In genomic region chr1:161187311-161187710, GRCh38 we compare ENCODE assay signal across 15 cellular contexts. TPM values are rescaled to one million over a fixed set of nuclear protein-coding genes. Genes with fewer than 3 reads are reported as not detected.
DNase-seq lines count a peak whose midpoint lies in the region; ATAC-seq and TF ChIP-seq lines count a peak whose summit lies in the region.
"Had no signal": no experiment of that assay in that cellular context is flagged by ENCODE, and none has a peak within 500 bp of the region (broad histone marks: within the 10 kb centered on the region; RNA-seq: fewer than 3 reads in every experiment).

No MANE protein-coding gene starts in this region.

- H3K27me3 ChIP-seq in hepatocyte (no peaks in the 10 kb centered on the region), thymus (ENCODE audit: control insufficient read depth, insufficient read depth) (no peaks in the 10 kb centered on the region)
- H3K27me3 ChIP-seq: thyroid gland had no signal

- TF ChIP-seq CTCF in hepatocyte (IDR thresholded peaks at IDR 0.05; ENCODE audit: poor library complexity) = no peak

- H3K36me3 ChIP-seq in hepatocyte (replicated peaks; ENCODE audit: insufficient read depth, low read depth) (no peaks in the 10 kb centered on the region), thymus (ENCODE audit: control insufficient read depth, insufficient read depth) (no peaks in the 10 kb centered on the region)
- H3K36me3 ChIP-seq: thyroid gland had no signal

- no peak overlapping the region for H3K4me2 ChIP-seq in hepatocyte
- H3K4me2 ChIP-seq: PC-9 had no signal

- peaks cover 62% of the 10 kb centered on the region for H3K4me1 Mint-ChIP-seq in activated T-cell treated with anti-CD3 and anti-CD28 coated beads, Interleukin-2, amount 50 U/mL, for 72 hours (ENCODE audit: low read depth)
- peaks cover 73% of the 10 kb centered on the region for H3K4me1 Mint-ChIP-seq in activated T-helper 1 cell treated with anti-CD3 and anti-CD28 coated beads, Interleukin-12 subunit alpha, Interleukin-12 subunit beta, Interleukin-2, Interleukin-4 antibody, amounts not matched to agents 30 ng/mL and 10 ng/mL and 1 ng/mL, durations not matched to agents 14 hours and 24 hours and 36 hours (ENCODE audit: low read depth)

- no peak overlapping the region for H3K4me3 Mint-ChIP-seq in activated T-cell treated with anti-CD3 and anti-CD28 coated beads, Interleukin-2, amount 50 U/mL, for 72 hours
- no peak overlapping the region for H3K4me3 Mint-ChIP-seq in activated T-helper 1 cell treated with anti-CD3 and anti-CD28 coated beads, Interleukin-12 subunit alpha, Interleukin-12 subunit beta, Interleukin-2, Interleukin-4 antibody, amounts not matched to agents 30 ng/mL and 10 ng/mL and 1 ng/mL, durations not matched to agents 14 hours and 24 hours and 36 hours

- H3K27ac Mint-ChIP-seq in activated T-cell treated with anti-CD3 and anti-CD28 coated beads, Interleukin-2, amount 50 U/mL, for 72 hours = peak overlapping the region; percentile 43
- peak overlapping the region; percentile 49 for H3K27ac Mint-ChIP-seq in activated T-helper 1 cell treated with anti-CD3 and anti-CD28 coated beads, Interleukin-12 subunit alpha, Interleukin-12 subunit beta, Interleukin-2, Interleukin-4 antibody, amounts not matched to agents 30 ng/mL and 10 ng/mL and 1 ng/mL, durations not matched to agents 14 hours and 24 hours and 36 hours

- no peaks in the 10 kb centered on the region for H3K9me2 ChIP-seq in hepatocyte (replicated peaks; ENCODE audit: insufficient read depth)

- H3K4me1 ChIP-seq in hepatocyte (ENCODE audit: insufficient read depth) (no peaks in the 10 kb centered on the region), thymus (ENCODE audit: control insufficient read depth, insufficient read depth, low read length) (peaks cover 12% of the 10 kb centered on the region)

- no peaks in the 10 kb centered on the region for H3K27me3 Mint-ChIP-seq in activated T-cell treated with anti-CD3 and anti-CD28 coated beads, Interleukin-2, amount 50 U/mL, for 72 hours (ENCODE audit: low read depth)
- H3K27me3 Mint-ChIP-seq in activated T-helper 1 cell treated with anti-CD3 and anti-CD28 coated beads, Interleukin-12 subunit alpha, Interleukin-12 subunit beta, Interleukin-2, Interleukin-4 antibody, amounts not matched to agents 30 ng/mL and 10 ng/mL and 1 ng/mL, durations not matched to agents 14 hours and 24 hours and 36 hours (ENCODE audit: insufficient read depth) = no peaks in the 10 kb centered on the region

- ATAC-seq in activated T-cell treated with anti-CD3 and anti-CD28 coated beads, Interleukin-2, amount 50 U/mL, for 72 hours (replicated peaks in 1 of 2) = no peak

- intact Hi-C loops in activated T-helper 1 cell treated with anti-CD3 and anti-CD28 coated beads, Interleukin-12 subunit alpha, Interleukin-12 subunit beta, Interleukin-2, Interleukin-4 antibody, amounts not matched to agents 30 ng/mL and 10 ng/mL and 1 ng/mL, durations not matched to agents 14 hours and 24 hours and 36 hours (cut with micrococcal nuclease) = no loop called here

- no peak for DNase-seq in activated T-cell treated with anti-CD3 and anti-CD28 coated beads, Interleukin-2, amount 50 U/mL, for 72 hours
- no peak for DNase-seq in activated T-cell treated with anti-CD3 and anti-CD28 coated beads for 4 hours
- no peak for DNase-seq in activated T-helper 1 cell treated with anti-CD3 and anti-CD28 coated beads, Interleukin-12 subunit alpha, Interleukin-12 subunit beta, Interleukin-2, Interleukin-4 antibody, amounts not matched to agents 30 ng/mL and 10 ng/mL and 1 ng/mL, durations not matched to agents 14 hours and 24 hours and 36 hours (ENCODE audit: low spot score)
- DNase-seq in hepatocyte (ENCODE audit: low spot score) = no peak
- no peak for DNase-seq in Kasumi-1 (lab: John Stamatoyannopoulos, UW)
- DNase-seq in NCI-H345 (lab: John Stamatoyannopoulos, UW) = no peak
- no peak for DNase-seq in cerebellum (ENCODE audit: low spot score)
- DNase-seq: activated CD4-positive, alpha-beta T cell treated with anti-CD3 and anti-CD28 coated beads for 48 hours; NCI-H1092 treated with DMSO at 0.1 percent for 48 hours; NCI-H226; PC-9; thyroid gland had no signal

- peak overlapping the region; percentile 58 for H3K27ac ChIP-seq in hepatocyte
- H3K27ac ChIP-seq in thymus (ENCODE audit: low read depth) = peak overlapping the region; percentile 26
- H3K27ac ChIP-seq: PC-9, thyroid gland had no signal

- peaks cover 0 to 3% of the 10 kb centered on the region in 2 donors for H3K9me3 Mint-ChIP-seq in activated T-cell treated with anti-CD3 and anti-CD28 coated beads, Interleukin-2, amount 50 U/mL, for 72 hours
- no peaks in the 10 kb centered on the region for H3K9me3 Mint-ChIP-seq in activated T-helper 1 cell treated with anti-CD3 and anti-CD28 coated beads, Interleukin-12 subunit alpha, Interleukin-12 subunit beta, Interleukin-2, Interleukin-4 antibody, amounts not matched to agents 30 ng/mL and 10 ng/mL and 1 ng/mL, durations not matched to agents 14 hours and 24 hours and 36 hours

- no peaks in the 10 kb centered on the region for H3K36me3 Mint-ChIP-seq in activated T-cell treated with anti-CD3 and anti-CD28 coated beads, Interleukin-2, amount 50 U/mL, for 72 hours (ENCODE audit: insufficient read depth in 2 of 2)
- peaks cover 7% of the 10 kb centered on the region for H3K36me3 Mint-ChIP-seq in activated T-helper 1 cell treated with anti-CD3 and anti-CD28 coated beads, Interleukin-12 subunit alpha, Interleukin-12 subunit beta, Interleukin-2, Interleukin-4 antibody, amounts not matched to agents 30 ng/mL and 10 ng/mL and 1 ng/mL, durations not matched to agents 14 hours and 24 hours and 36 hours (ENCODE audit: low read depth)

- 81% methylated on average over 3 of the region's 3 CpGs for WGBS in hepatocyte (ENCODE audit: low lambda C conversion rate, missing lambda C conversion rate)
- 80% methylated on average over 3 of the region's 3 CpGs for WGBS in thymus

- no peaks in the 10 kb centered on the region for H4K20me1 ChIP-seq in hepatocyte (ENCODE audit: insufficient read depth, poor library complexity, severe bottlenecking)

- H2AFZ ChIP-seq in hepatocyte = no peak overlapping the region
- H2AFZ ChIP-seq: PC-9 had no signal

- H3K9me3 ChIP-seq in hepatocyte (ENCODE audit: low read depth) = no peaks in the 10 kb centered on the region
- no peaks in the 10 kb centered on the region for H3K9me3 ChIP-seq in thymus (ENCODE audit: control insufficient read depth)
- H3K9me3 ChIP-seq: thyroid gland had no signal

- no peak overlapping the region for H3K4me3 ChIP-seq in hepatocyte
- H3K4me3 ChIP-seq in thymus (ENCODE audit: low read length) = no peak overlapping the region
- H3K4me3 ChIP-seq: PC-9, thyroid gland had no signal

- H3K79me2 ChIP-seq in hepatocyte = no peaks in the 10 kb centered on the region

RNA-seq across cellular contexts. Expression of gene B4GALT3, which starts 10.0 kb away (rescaled TPM):
- total RNA-seq in activated T-cell treated with anti-CD3 and anti-CD28 coated beads, Interleukin-2, amount 50 U/mL, for 72 hours = 10 to 100 TPM; 55.9 to 56.5 TPM
- total RNA-seq in activated T-helper 1 cell treated with anti-CD3 and anti-CD28 coated beads, Interleukin-12 subunit alpha, Interleukin-12 subunit beta, Interleukin-2, Interleukin-4 antibody, amounts not matched to agents 30 ng/mL and 10 ng/mL and 1 ng/mL, durations not matched to agents 14 hours and 24 hours and 36 hours = 66.4 and 68.2 TPM in 2 replicates
- total RNA-seq in hepatocyte (32.2 and 36.0 TPM in 2 replicates), cerebellum (16.8 TPM)
- polyA plus RNA-seq in hepatocyte (48.1 and 56.9 TPM in 2 replicates), thymus (32.0 TPM)

RNA-seq across cellular contexts. Expression of gene ADAMTS4, which starts 11.5 kb away (rescaled TPM):
- 1 to 10 TPM; 4.0 to 7.7 TPM for total RNA-seq in activated T-cell treated with anti-CD3 and anti-CD28 coated beads, Interleukin-2, amount 50 U/mL, for 72 hours
- total RNA-seq in activated T-helper 1 cell treated with anti-CD3 and anti-CD28 coated beads, Interleukin-12 subunit alpha, Interleukin-12 subunit beta, Interleukin-2, Interleukin-4 antibody, amounts not matched to agents 30 ng/mL and 10 ng/mL and 1 ng/mL, durations not matched to agents 14 hours and 24 hours and 36 hours = 0.23 and 0.24 TPM in 2 replicates
- total RNA-seq in hepatocyte = 1.2 and 2.3 TPM in 2 replicates
- 4.4 and 6.1 TPM in 2 replicates for polyA plus RNA-seq in hepatocyte
- polyA plus RNA-seq in thymus = 3.0 TPM
- total RNA-seq in cerebellum = 2.0 TPM
- total RNA-seq: HT-29, PC-9 had no signal

RNA-seq across cellular contexts. Expression of gene NDUFS2, which starts 14.9 kb away (rescaled TPM):
- 100 to 1,000 TPM; 108 to 114 TPM for total RNA-seq in activated T-cell treated with anti-CD3 and anti-CD28 coated beads, Interleukin-2, amount 50 U/mL, for 72 hours
- total RNA-seq in activated T-helper 1 cell treated with anti-CD3 and anti-CD28 coated beads, Interleukin-12 subunit alpha, Interleukin-12 subunit beta, Interleukin-2, Interleukin-4 antibody, amounts not matched to agents 30 ng/mL and 10 ng/mL and 1 ng/mL, durations not matched to agents 14 hours and 24 hours and 36 hours = 72.9 and 84.1 TPM in 2 replicates
- 103 TPM in 2 replicates for total RNA-seq in hepatocyte
- polyA plus RNA-seq in hepatocyte = 163 and 177 TPM in 2 replicates
- polyA plus RNA-seq in thymus = 39.9 TPM
- total RNA-seq in cerebellum = 75.0 TPM

RNA-seq across cellular contexts. Expression of gene PPOX, which starts 21.1 kb away (rescaled TPM):
- total RNA-seq in activated T-cell treated with anti-CD3 and anti-CD28 coated beads, Interleukin-2, amount 50 U/mL, for 72 hours = 10 to 100 TPM; 35.3 to 45.9 TPM
- total RNA-seq in activated T-helper 1 cell treated with anti-CD3 and anti-CD28 coated beads, Interleukin-12 subunit alpha, Interleukin-12 subunit beta, Interleukin-2, Interleukin-4 antibody, amounts not matched to agents 30 ng/mL and 10 ng/mL and 1 ng/mL, durations not matched to agents 14 hours and 24 hours and 36 hours = 25.1 and 26.0 TPM in 2 replicates
- total RNA-seq in hepatocyte = 11.2 and 18.3 TPM in 2 replicates
- polyA plus RNA-seq in hepatocyte = 30.7 and 31.6 TPM in 2 replicates
- polyA plus RNA-seq in thymus = 50.4 TPM
- 25.5 TPM for total RNA-seq in cerebellum

RNA-seq across cellular contexts. Expression of gene FCER1G, which starts 27.8 kb away (rescaled TPM):
- total RNA-seq in activated T-cell treated with anti-CD3 and anti-CD28 coated beads, Interleukin-2, amount 50 U/mL, for 72 hours = 1 to 10 TPM; 1.8 to 3.7 TPM
- 0.93 and 1.5 TPM in 2 replicates for total RNA-seq in activated T-helper 1 cell treated with anti-CD3 and anti-CD28 coated beads, Interleukin-12 subunit alpha, Interleukin-12 subunit beta, Interleukin-2, Interleukin-4 antibody, amounts not matched to agents 30 ng/mL and 10 ng/mL and 1 ng/mL, durations not matched to agents 14 hours and 24 hours and 36 hours
- total RNA-seq in hepatocyte = 1.1 and 4.3 TPM in 2 replicates
- polyA plus RNA-seq in hepatocyte = 4.8 and 14.5 TPM in 2 replicates
- 262 TPM for polyA plus RNA-seq in thymus
- total RNA-seq in cerebellum = 3.8 TPM
- total RNA-seq: HT-29, lung microvascular endothelial cell, PC-9 had no signal
